Comparison of ENCODE assay signal across 8 cellular contexts in genomic region chr1:220218397-220219135, GRCh38. TPM values are rescaled to one million over a fixed set of nuclear protein-coding genes. Genes with fewer than 3 reads are reported as not detected.
DNase-seq lines count a peak whose midpoint lies in the region; ATAC-seq lines count a peak whose summit lies in the region.
"Not testable (repeated sequence)": the region's sequence is repeated elsewhere in the genome, so short reads cannot be mapped to it uniquely, and the experiment has no call there.

No MANE protein-coding gene starts in this region.

- H3K4me1 Mint-ChIP-seq in activated CD8-positive, alpha-beta memory T cell treated with anti-CD3 and anti-CD28 coated beads, Interleukin-2, amount 10 ng/mL, durations not matched to agents 7 days and 5 days, result not testable (repeated sequence)
- peaks cover 45% of the 10 kb centered on the region for H3K4me1 Mint-ChIP-seq in stimulated activated memory B cell treated with anti-CD40 and anti-IgM and Interleukin-4, amounts not matched to agents 10 μg/mL and 1 μg/mL and 100 μg/mL, for 72 hours

- peak overlapping the region; percentile 41 for H3K27ac ChIP-seq in epithelial cell of prostate

- not testable (repeated sequence) for H3K27ac Mint-ChIP-seq in activated CD8-positive, alpha-beta memory T cell treated with anti-CD3 and anti-CD28 coated beads, Interleukin-2, amount 10 ng/mL, durations not matched to agents 7 days and 5 days
- peak overlapping the region; percentile 92 for H3K27ac Mint-ChIP-seq in stimulated activated memory B cell treated with anti-CD40 and anti-IgM and Interleukin-4, amounts not matched to agents 10 μg/mL and 1 μg/mL and 100 μg/mL, for 72 hours

- CTCF ChIA-PET in activated CD8-positive, alpha-beta memory T cell treated with anti-CD3 and anti-CD28 coated beads, Interleukin-2, amount 10 ng/mL, durations not matched to agents 7 days and 5 days (lab: Charles Lee), result interaction anchor here (0.6 to 1.8 kb wide), 7 partner anchors 8 to 515 kb away, joined by 3 to 9 read pairs (median 3); no protein-coding TSS in a partner anchor

- not testable (repeated sequence) for H3K9me3 Mint-ChIP-seq in activated CD8-positive, alpha-beta memory T cell treated with anti-CD3 and anti-CD28 coated beads, Interleukin-2, amount 10 ng/mL, durations not matched to agents 7 days and 5 days (ENCODE audit: low read depth); stimulated activated memory B cell treated with anti-CD40 and anti-IgM and Interleukin-4, amounts not matched to agents 10 μg/mL and 1 μg/mL and 100 μg/mL, for 72 hours

- not testable (repeated sequence) for H3K27me3 Mint-ChIP-seq in activated CD8-positive, alpha-beta memory T cell treated with anti-CD3 and anti-CD28 coated beads, Interleukin-2, amount 10 ng/mL, durations not matched to agents 7 days and 5 days; stimulated activated memory B cell treated with anti-CD40 and anti-IgM and Interleukin-4, amounts not matched to agents 10 μg/mL and 1 μg/mL and 100 μg/mL, for 72 hours

- ATAC-seq in GM21528 (IDR thresholded peaks at IDR 0.05; ENCODE audit: low FRiP score, unreplicated experiment), result peak; percentile 36
- ATAC-seq in activated CD8-positive, alpha-beta memory T cell treated with anti-CD3 and anti-CD28 coated beads, Interleukin-2, amount 10 ng/mL, durations not matched to agents 7 days and 5 days, result peak; percentile 39
- not testable (repeated sequence) for ATAC-seq in stimulated activated memory B cell treated with anti-CD40 and anti-IgM and Interleukin-4, amounts not matched to agents 10 μg/mL and 1 μg/mL and 100 μg/mL, for 72 hours

- not testable (repeated sequence) for H3K4me3 Mint-ChIP-seq in activated CD8-positive, alpha-beta memory T cell treated with anti-CD3 and anti-CD28 coated beads, Interleukin-2, amount 10 ng/mL, durations not matched to agents 7 days and 5 days; stimulated activated memory B cell treated with anti-CD40 and anti-IgM and Interleukin-4, amounts not matched to agents 10 μg/mL and 1 μg/mL and 100 μg/mL, for 72 hours

- DNase-seq in DMS 273 (lab: John Stamatoyannopoulos, UW; ENCODE audit: unreplicated experiment) (peak; percentile 65), HS-5 (ENCODE audit: low read depth) (peak; percentile 4), NCI-H82 (lab: John Stamatoyannopoulos, UW) (peak; percentile 81), epithelial cell of prostate (ENCODE audit: low read depth, low spot score) (peak; percentile 33), medulla oblongata (ENCODE audit: extremely low spot score) (peak; percentile 82)
- DNase-seq in activated CD8-positive, alpha-beta memory T cell treated with anti-CD3 and anti-CD28 coated beads, Interleukin-2, amount 10 ng/mL, durations not matched to agents 7 days and 5 days, result peak; percentile 52

- not testable (repeated sequence) for H3K36me3 Mint-ChIP-seq in activated CD8-positive, alpha-beta memory T cell treated with anti-CD3 and anti-CD28 coated beads, Interleukin-2, amount 10 ng/mL, durations not matched to agents 7 days and 5 days; stimulated activated memory B cell treated with anti-CD40 and anti-IgM and Interleukin-4, amounts not matched to agents 10 μg/mL and 1 μg/mL and 100 μg/mL, for 72 hours

RNA-seq across cellular contexts. Expression of gene RAB3GAP2, which starts 53.7 kb away (rescaled TPM):
- total RNA-seq in activated CD8-positive, alpha-beta memory T cell treated with anti-CD3 and anti-CD28 coated beads, Interleukin-2, amount 10 ng/mL, durations not matched to agents 7 days and 5 days, result 10 to 100 TPM; 46.6 to 54.0 TPM

Comparison
In these comparisons a context has a peak if more than half of its experiments do, and no peak if none do; other contexts are left out.
1. DNase-seq: peak in every context shown above with its lines; median percentile 82 in medulla oblongata; 81 in NCI-H82; 65 in DMS 273; 52 in activated CD8-positive, alpha-beta memory T cell treated with anti-CD3 and anti-CD28 coated beads, Interleukin-2, amount 10 ng/mL, durations not matched to agents 7 days and 5 days; 33 in epithelial cell of prostate; 4 in HS-5.